8 cellular contexts compared by ENCODE assay signal in the genomic region with DNA sequence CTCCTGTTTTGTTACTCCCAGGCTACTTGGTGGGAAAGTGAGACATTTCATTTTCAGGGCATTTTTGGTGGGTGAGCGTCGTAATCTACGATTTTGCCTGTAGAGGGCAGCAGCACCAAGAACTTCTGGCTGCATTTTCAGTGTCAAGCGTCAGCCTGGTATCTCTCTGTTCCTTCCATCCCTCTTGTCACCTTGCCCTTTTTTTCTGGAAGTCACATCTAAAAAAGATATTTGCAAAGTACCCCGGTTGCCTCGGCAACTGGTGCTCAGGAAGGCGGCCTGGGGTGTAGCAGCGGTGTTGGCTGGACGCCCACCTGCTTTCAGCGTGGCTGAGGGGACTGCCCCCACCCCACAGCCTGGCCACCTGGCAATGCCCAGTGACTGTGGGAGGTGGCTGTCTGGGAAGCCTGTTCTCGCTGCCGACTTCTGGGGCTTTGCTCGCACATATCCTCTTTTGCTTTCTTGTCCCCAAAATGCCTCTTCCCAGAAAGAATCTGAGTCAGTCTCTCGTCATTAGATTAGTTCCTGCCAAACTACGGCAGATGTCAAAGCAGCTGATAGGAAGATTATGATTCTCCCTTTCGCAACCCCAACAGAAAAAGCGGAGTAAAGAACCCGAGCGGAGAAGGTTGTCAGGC.
DNase-seq lines count a peak whose midpoint lies in the region; ATAC-seq and TF ChIP-seq lines count a peak whose summit lies in the region.

No MANE protein-coding gene starts in this region.

- no peak for TF ChIP-seq CTCF in activated B cell treated with CpG ODN at 0.5 μM for 24 hours (IDR thresholded peaks at IDR 0.05)
- peak; percentile 54 to 75 (median 72) for TF ChIP-seq CTCF in right lobe of liver (IDR thresholded peaks at IDR 0.05)

- H3K36me3 ChIP-seq in right lobe of liver: no peaks in the 10 kb centered on the region

- peaks cover 8% of the 10 kb centered on the region for H3K4me1 Mint-ChIP-seq in activated B cell treated with CpG ODN at 0.5 μM for 24 hours

- no peak overlapping the region for H3K4me3 ChIP-seq in right lobe of liver

- no peaks in the 10 kb centered on the region for H3K27me3 ChIP-seq in right lobe of liver

- peak; percentile 74 for ATAC-seq in GM18505 (IDR thresholded peaks at IDR 0.05; ENCODE audit: unreplicated experiment)
- peak; percentile 64 for ATAC-seq in HG02973 (IDR thresholded peaks at IDR 0.05; ENCODE audit: unreplicated experiment)
- ATAC-seq in activated B cell treated with CpG ODN at 0.5 μM for 24 hours (ENCODE audit: low read depth): peak; percentile 49
- peak; percentile 82 to 94 (median 88) for ATAC-seq in right lobe of liver

- 12% methylated on average over 12 of the region's 19 CpGs for WGBS in right lobe of liver (ENCODE audit: insufficient coverage, low coverage, low lambda C conversion rate, missing lambda C conversion rate)

- no peaks in the 10 kb centered on the region for H3K36me3 Mint-ChIP-seq in activated B cell treated with CpG ODN at 0.5 μM for 24 hours (ENCODE audit: low read depth)

- TF ChIP-seq POLR2A in GM18505 (IDR thresholded peaks at IDR 0.05; ENCODE audit: borderline replicate concordance, extremely low read depth, insufficient read depth, insufficient read length) (no peak), right lobe of liver (IDR thresholded peaks at IDR 0.05) (no peak)

- POLR2A ChIA-PET in activated B cell treated with CpG ODN at 0.5 μM for 24 hours (lab: Charles Lee): no interaction called here

- peaks cover 10% of the 10 kb centered on the region for H3K27me3 Mint-ChIP-seq in activated B cell treated with CpG ODN at 0.5 μM for 24 hours

- H3K4me3 Mint-ChIP-seq in activated B cell treated with CpG ODN at 0.5 μM for 24 hours: peak overlapping the region; percentile 16

- intact Hi-C loops in activated B cell treated with CpG ODN at 0.5 μM for 24 hours (cut with micrococcal nuclease) (loop anchor here (1.0 kb wide), 2 partner anchors 1448 to 1618 kb away; no protein-coding TSS in a partner anchor), right lobe of liver (cut with DNase I) (no loop called here)

- CTCF ChIA-PET in activated B cell treated with CpG ODN at 0.5 μM for 24 hours (lab: Charles Lee): no interaction called here

- no peaks in the 10 kb centered on the region for H3K4me1 ChIP-seq in right lobe of liver

- no peak overlapping the region for H3K27ac Mint-ChIP-seq in activated B cell treated with CpG ODN at 0.5 μM for 24 hours

- peak; percentile 43 for DNase-seq in ACHN
- DNase-seq in NCI-H2107 treated with DMSO at 0.1 percent for 48 hours (lab: John Stamatoyannopoulos, UW; ENCODE audit: unreplicated experiment): peak; percentile 39
- no peak for DNase-seq in activated B cell treated with CpG ODN at 0.5 μM for 24 hours
- peak; percentile 67 for DNase-seq in dedifferentiated amniotic fluid mesenchymal stem cell (ENCODE audit: extremely low spot score)
- DNase-seq in right lobe of liver: peak in 1 of 3 donors; percentile 38
- DNase-seq in stimulated activated CD8-positive, alpha-beta memory T cell treated with anti-CD3 and anti-CD28 coated beads, Interleukin-12 subunit alpha, Interleukin-12 subunit beta, amount 100 ng/mL, for 1 hour (ENCODE audit: low read depth): peak; percentile 12

- H3K9me3 ChIP-seq in right lobe of liver: no peaks in the 10 kb centered on the region

- no peaks in the 10 kb centered on the region for H3K9me3 Mint-ChIP-seq in activated B cell treated with CpG ODN at 0.5 μM for 24 hours

- H3K27ac ChIP-seq in right lobe of liver: no peak overlapping the region

- in situ Hi-C loops in ACHN (cut with HindIII; ENCODE audit: low pct_ligation_motif_present, low pct_unique_long_range_greater_than_20kb, low sequenced_read_pairs): no loop called here
